25 cellular contexts compared by ENCODE assay signal in genomic region chr18:54626779-54627178, GRCh38. TPM values are rescaled to one million over a fixed set of nuclear protein-coding genes. Genes with fewer than 3 reads are reported as not detected.
"Had no signal": no experiment of that assay in that cellular context is flagged by ENCODE, and none has a peak within 500 bp of the region (broad histone marks: within the 10 kb centered on the region; RNA-seq: fewer than 3 reads in every experiment).

No MANE protein-coding gene starts in this region.

- ATAC-seq: Panc1, PC-3, Right ventricle myocardium inferior, SK-N-SH treated with all-trans-retinoic acid at 6 μM for 48 hours had no signal

- H3K9me3 ChIP-seq: SJCRH30 had no signal

- H3K27me3 ChIP-seq: SJCRH30 had no signal

- H3K4me3 ChIP-seq: SJCRH30 had no signal

- H3K36me3 ChIP-seq: SJCRH30 had no signal

- H3K27ac ChIP-seq: SJCRH30 had no signal

- DNase-seq: KBM-7, MV-4-11, NCI-H1048, NCI-H1105, NCI-H1417, NCI-H1436 treated with DMSO at 0.1 percent for 48 hours, NCI-H1694, NCI-H187 treated with DMSO at 0.1 percent for 48 hours, NCI-H2029 treated with DMSO at 0.1 percent for 48 hours, NCI-H2171, NCI-H345, NCI-H446 treated with DMSO at 0.1 percent for 48 hours, NCI-H510A treated with DMSO at 0.1 percent for 48 hours, NCI-H69, NCI-H774, PC-3, SHP77 treated with DMSO at 0.1 percent for 48 hours, SJCRH30 had no signal

- H3K4me1 ChIP-seq: SJCRH30 had no signal

RNA-seq across cellular contexts. Expression of gene DYNAP, which starts 35.7 kb away (rescaled TPM):
- total RNA-seq: HT-29, LHCN-M2, OCI-LY7, PC-3, Right ventricle myocardium inferior, RPMI7951, SJCRH30 had no signal
